In the genomic region with DNA sequence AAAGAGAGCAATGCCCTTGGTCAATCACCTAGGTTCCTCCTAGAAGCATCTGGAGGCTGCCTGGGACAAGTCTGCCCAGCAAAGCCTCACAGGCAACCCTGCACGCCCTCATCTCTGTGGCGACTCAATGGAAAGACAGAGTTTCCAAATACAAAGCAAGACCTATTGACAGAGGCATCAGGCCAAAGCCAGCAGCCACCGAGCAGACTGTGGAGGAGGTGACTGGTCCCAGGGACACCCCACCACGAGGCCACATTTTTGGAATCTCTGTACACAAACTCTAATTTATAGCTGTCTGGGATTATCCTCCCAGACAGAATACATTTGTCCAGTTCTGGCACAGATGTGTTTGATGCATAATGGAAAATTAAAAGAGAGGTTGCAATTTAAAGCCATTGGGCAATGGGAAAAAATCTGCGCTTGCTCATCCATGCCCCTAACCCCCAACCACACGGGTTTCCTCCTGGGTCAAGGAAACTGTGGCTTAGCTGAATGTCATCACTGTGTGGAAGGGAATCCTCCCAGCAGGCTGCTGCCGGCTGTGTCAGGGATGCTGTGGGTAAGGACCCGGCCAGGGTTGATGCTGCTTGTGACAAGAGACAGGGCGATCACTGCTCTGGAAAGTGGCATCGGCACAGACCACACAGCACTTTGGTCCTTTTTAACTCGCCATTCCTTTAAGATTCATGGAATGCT, we compare ENCODE assay signal across 28 cellular contexts. TPM values are rescaled to one million over a fixed set of nuclear protein-coding genes. Genes with fewer than 3 reads are reported as not detected.
DNase-seq lines count a peak whose midpoint lies in the region; ATAC-seq, FAIRE-seq and TF ChIP-seq lines count a peak whose summit lies in the region.
"Had no signal": no experiment of that assay in that cellular context is flagged by ENCODE, and none has a peak within 500 bp of the region (broad histone marks: within the 10 kb centered on the region; RNA-seq: fewer than 3 reads in every experiment).

No MANE protein-coding gene starts in this region.

- H3K9me3 ChIP-seq in parathyroid adenoma (ENCODE audit: control insufficient read depth, low read length): no peaks in the 10 kb centered on the region
- no peaks in the 10 kb centered on the region for H3K9me3 ChIP-seq in small intestine (ENCODE audit: control insufficient read depth, low read depth)
- H3K9me3 ChIP-seq: heart right ventricle, right lobe of liver, upper lobe of right lung had no signal

- H3K9ac ChIP-seq in parathyroid adenoma: no peak overlapping the region

- H3K27ac Mint-ChIP-seq in stimulated activated naive CD8-positive, alpha-beta T cell treated with anti-CD3 and anti-CD28 coated beads, Interleukin-15, amount 100 ng/mL, for 72 hours: no peak overlapping the region
- H3K27ac Mint-ChIP-seq: activated CD4-positive, alpha-beta T cell treated with anti-CD3 and anti-CD28 coated beads for 36 hours had no signal

- H3K27me3 ChIP-seq in parathyroid adenoma (ENCODE audit: control insufficient read depth, insufficient read depth, low read length) (no peaks in the 10 kb centered on the region), small intestine (ENCODE audit: control insufficient read depth in 2 of 2, insufficient read depth in 2 of 2, low read length in 2 of 2) (peaks cover 0 to 3% of the 10 kb centered on the region in 2 donors)
- H3K27me3 ChIP-seq: heart right ventricle, right lobe of liver, upper lobe of right lung had no signal

- H3K4me3 ChIP-seq in fibroblast of mammary gland (ENCODE audit: control insufficient read depth, low read depth, low read length): no peak overlapping the region
- H3K4me3 ChIP-seq in parathyroid adenoma (ENCODE audit: low read depth, low read length): no peak overlapping the region
- no peak overlapping the region for H3K4me3 ChIP-seq in small intestine (ENCODE audit: low read depth in 1 of 2, low read length in 2 of 2)
- H3K4me3 ChIP-seq: GM12878, right lobe of liver, upper lobe of right lung had no signal

- peaks cover 5% of the 10 kb centered on the region for H3K4me1 ChIP-seq in parathyroid adenoma
- H3K4me1 ChIP-seq in small intestine (ENCODE audit: control insufficient read depth in 2 of 2, insufficient read depth in 1 of 2, low read depth in 1 of 2, low read length in 1 of 2): no peaks in the 10 kb centered on the region
- H3K4me1 ChIP-seq: right lobe of liver had no signal

- FAIRE-seq in small intestine (lab: Jason Lieb, UNC): no peak
- FAIRE-seq: GM12878, H54 had no signal

- intact Hi-C loops in left cardiac atrium (cut with DNase I): no loop called here

- peaks cover 52% of the 10 kb centered on the region for H3K4me1 Mint-ChIP-seq in stimulated activated naive CD8-positive, alpha-beta T cell treated with anti-CD3 and anti-CD28 coated beads, Interleukin-15, amount 100 ng/mL, for 72 hours

- no peak overlapping the region for H3K4me3 Mint-ChIP-seq in stimulated activated naive CD8-positive, alpha-beta T cell treated with anti-CD3 and anti-CD28 coated beads, Interleukin-15, amount 100 ng/mL, for 72 hours
- H3K4me3 Mint-ChIP-seq: activated CD4-positive, alpha-beta T cell treated with anti-CD3 and anti-CD28 coated beads for 36 hours; activated T-cell treated with anti-CD3 and anti-CD28 coated beads, Interleukin-2, amount 50 U/mL, for 4 hours; central memory CD8-positive, alpha-beta T cell; natural killer cell treated with Interleukin-12 subunit alpha and Interleukin-12 subunit beta and Interleukin-15 and Interleukin-18, amount 100 ng/mL, for 72 hours had no signal

- WGBS in small intestine, 3 donors: 71 to 86% (median 85%) methylated on average over 11 of the region's 11 CpGs

- peaks cover 12% of the 10 kb centered on the region for H3K27me3 Mint-ChIP-seq in stimulated activated naive CD8-positive, alpha-beta T cell treated with anti-CD3 and anti-CD28 coated beads, Interleukin-15, amount 100 ng/mL, for 72 hours
- H3K27me3 Mint-ChIP-seq: activated CD4-positive, alpha-beta T cell treated with anti-CD3 and anti-CD28 coated beads for 36 hours; central memory CD8-positive, alpha-beta T cell; natural killer cell treated with Interleukin-12 subunit alpha and Interleukin-12 subunit beta and Interleukin-15 and Interleukin-18, amount 100 ng/mL, for 72 hours had no signal

- H3K27ac ChIP-seq in parathyroid adenoma: peak overlapping the region; percentile 84
- no peak overlapping the region for H3K27ac ChIP-seq in small intestine (ENCODE audit: low read depth in 1 of 2, low read length in 1 of 2)
- H3K27ac ChIP-seq: right lobe of liver, upper lobe of right lung had no signal

- H3K36me3 ChIP-seq in parathyroid adenoma (ENCODE audit: control insufficient read depth, insufficient read depth, low read length): no peaks in the 10 kb centered on the region
- H3K36me3 ChIP-seq in small intestine (ENCODE audit: control insufficient read depth in 2 of 2, insufficient read depth in 2 of 2, low read length in 2 of 2): no peaks in the 10 kb centered on the region
- H3K36me3 ChIP-seq: heart right ventricle, right lobe of liver, upper lobe of right lung had no signal

- no peaks in the 10 kb centered on the region for H3K79me2 ChIP-seq in parathyroid adenoma

- H3K9me3 Mint-ChIP-seq in stimulated activated naive CD8-positive, alpha-beta T cell treated with anti-CD3 and anti-CD28 coated beads, Interleukin-15, amount 100 ng/mL, for 72 hours: no peaks in the 10 kb centered on the region
- H3K9me3 Mint-ChIP-seq: activated T-cell treated with anti-CD3 and anti-CD28 coated beads, Interleukin-2, amount 50 U/mL, for 4 hours; central memory CD8-positive, alpha-beta T cell; natural killer cell treated with Interleukin-12 subunit alpha and Interleukin-12 subunit beta and Interleukin-15 and Interleukin-18, amount 100 ng/mL, for 72 hours had no signal

- H3K4me2 ChIP-seq in parathyroid adenoma (ENCODE audit: low read length): no peak overlapping the region

- H2AFZ ChIP-seq in parathyroid adenoma: no peak overlapping the region

- DNase-seq in stimulated activated naive CD8-positive, alpha-beta T cell treated with anti-CD3 and anti-CD28 coated beads, Interleukin-15, Interleukin-2, amounts not matched to agents 100 U/mL and 50 U/mL, for 24 hours: peak; percentile 40
- no peak for DNase-seq in stimulated activated naive CD8-positive, alpha-beta T cell treated with anti-CD3 and anti-CD28 coated beads, Interleukin-15, amount 100 ng/mL, for 72 hours
- DNase-seq in fibroblast of mammary gland (ENCODE audit: low read depth) (peak; percentile 11), small intestine (no peak), mesenteric fat pad (ENCODE audit: low spot score) (no peak), left cardiac atrium (no peak)
- DNase-seq: activated CD4-positive, alpha-beta T cell treated with anti-CD3 and anti-CD28 coated beads for 36 hours; activated naive CD4-positive, alpha-beta T cell treated with Interleukin-2 at 50 U/mL for 16 hours; activated T-cell treated with anti-CD3 and anti-CD28 coated beads, Interleukin-2, amount 50 U/mL, for 4 hours; amygdala; COR-L47; heart right ventricle; NCI-H1694; NCI-H524; right lobe of liver; RPMI8226; upper lobe of right lung had no signal

- ATAC-seq in stimulated activated naive CD8-positive, alpha-beta T cell treated with anti-CD3 and anti-CD28 coated beads, Interleukin-15, Interleukin-2, amounts not matched to agents 100 U/mL and 50 U/mL, for 24 hours: peak; percentile 26
- no peak for ATAC-seq in stimulated activated naive CD8-positive, alpha-beta T cell treated with anti-CD3 and anti-CD28 coated beads, Interleukin-15, amount 100 ng/mL, for 72 hours
- ATAC-seq in GM21786 (IDR thresholded peaks at IDR 0.05; ENCODE audit: unreplicated experiment) (no peak), left cardiac atrium (no peak)
- ATAC-seq: activated CD4-positive, alpha-beta T cell treated with anti-CD3 and anti-CD28 coated beads for 36 hours; activated T-cell treated with anti-CD3 and anti-CD28 coated beads, Interleukin-2, amount 50 U/mL, for 4 hours; GM12878; left lobe of liver; natural killer cell treated with Interleukin-12 subunit alpha and Interleukin-12 subunit beta and Interleukin-15 and Interleukin-18, amount 100 ng/mL, for 72 hours; right lobe of liver; upper lobe of right lung had no signal

- no peak for TF ChIP-seq CTCF in fibroblast of mammary gland (conservative IDR thresholded peaks at IDR 0.05; ENCODE audit: control insufficient read depth, insufficient read depth, low read depth, low read length)
- TF ChIP-seq CTCF in parathyroid adenoma (IDR thresholded peaks at IDR 0.05): no peak

RNA-seq across cellular contexts. Expression of gene TSPAN2, which starts 14.3 kb away (rescaled TPM):
- 1 to 10 TPM in 2 of 3 donors, not detected in 1; 1.4 to 5.5 TPM for polyA plus RNA-seq in small intestine
- total RNA-seq in mesenteric fat pad (4.3 TPM), left cardiac atrium (10 to 100 TPM; 13.3 to 15.1 TPM)

RNA-seq across cellular contexts. Expression of gene TSHB, which starts 45.4 kb away (rescaled TPM):
- not detected for polyA plus RNA-seq in small intestine
- total RNA-seq in mesenteric fat pad (not detected), left cardiac atrium (not detected)
- total RNA-seq: A673; activated CD4-positive, alpha-beta T cell treated with anti-CD3 and anti-CD28 coated beads for 36 hours; activated CD8-positive, alpha-beta memory T cell treated with anti-CD3 and anti-CD28 coated beads for 36 hours; activated T-cell treated with anti-CD3 and anti-CD28 coated beads, Interleukin-2, amount 50 U/mL, for 4 hours; GM12878; heart right ventricle; left lobe of liver; natural killer cell treated with Interleukin-12 subunit alpha and Interleukin-12 subunit beta and Interleukin-15 and Interleukin-18, amount 100 ng/mL, for 72 hours; right lobe of liver; T-helper 1 cell treated with Interleukin-12 subunit alpha and Interleukin-12 subunit beta and Interleukin-4 antibody, amounts not matched to agents 30 ng/mL and 1 ng/mL, for 36 hours; upper lobe of right lung had no signal
- polyA plus RNA-seq: BJ, GM12878, heart right ventricle had no signal

Comparison
In these comparisons a context has a peak if more than half of its experiments do, and no peak if none do; other contexts are left out.
1. DNase-seq: peak in stimulated activated naive CD8-positive, alpha-beta T cell treated with anti-CD3 and anti-CD28 coated beads, Interleukin-15, Interleukin-2, amounts not matched to agents 100 U/mL and 50 U/mL, for 24 hours (single experiment) and fibroblast of mammary gland (single experiment); none in stimulated activated naive CD8-positive, alpha-beta T cell treated with anti-CD3 and anti-CD28 coated beads, Interleukin-15, amount 100 ng/mL, for 72 hours (0 of 2), small intestine (single experiment), mesenteric fat pad (single experiment) and left cardiac atrium (single experiment).